Comparison of ENCODE assay signal across 11 cellular contexts in genomic region chr9:132644251-132644650, GRCh38. TPM values are rescaled to one million over a fixed set of nuclear protein-coding genes. Genes with fewer than 3 reads are reported as not detected.
DNase-seq lines count a peak whose midpoint lies in the region; TF ChIP-seq lines count a peak whose summit lies in the region.
"Had no signal": no experiment of that assay in that cellular context is flagged by ENCODE, and none has a peak within 500 bp of the region (broad histone marks: within the 10 kb centered on the region; RNA-seq: fewer than 3 reads in every experiment).

No MANE protein-coding gene starts in this region.

- peaks cover 0 to 99% (median 86%) of the 10 kb centered on the region in 6 donors for H3K36me3 ChIP-seq in spleen
- peaks cover 67 to 89% of the 10 kb centered on the region in 2 donors for H3K36me3 ChIP-seq in ascending aorta
- peaks cover 0 to 74% of the 10 kb centered on the region in 2 donors for H3K36me3 ChIP-seq in vagina

- H3K9me3 ChIP-seq in spleen (no peaks in the 10 kb centered on the region), ascending aorta (no peaks in the 10 kb centered on the region), vagina (no peaks in the 10 kb centered on the region)
- H3K9me3 ChIP-seq: body of pancreas had no signal

- DNase-seq in AG10803 (ENCODE audit: low read depth) (no peak), GM13977 (ENCODE audit: low spot score) (no peak), NCI-H82 (lab: John Stamatoyannopoulos, UW) (peak; percentile 60), erythroblast (lab: John Stamatoyannopoulos, UW) (peak; percentile 8 to 22), spleen (no peak), NCI-H1105 (lab: John Stamatoyannopoulos, UW) (no peak), ascending aorta (ENCODE audit: low spot score in 2 of 2) (no peak), vagina (ENCODE audit: extremely low spot score in 2 of 2) (no peak)
- DNase-seq: body of pancreas, NCI-H1417 treated with DMSO at 0.1 percent for 48 hours, right cardiac atrium had no signal

- intact Hi-C loops in spleen (cut with DNase I; ENCODE audit: low total_unique reads) = no loop called here
- intact Hi-C loops in ascending aorta (cut with DNase I) = no loop called here
- intact Hi-C loops in vagina (cut with DNase I) = no loop called here

- no peaks in the 10 kb centered on the region for H3K4me1 ChIP-seq in spleen
- no peaks in the 10 kb centered on the region for H3K4me1 ChIP-seq in ascending aorta
- H3K4me1 ChIP-seq in vagina = no peaks in the 10 kb centered on the region

- TF ChIP-seq POLR2A in erythroblast (IDR thresholded peaks at IDR 0.05; ENCODE audit: low read length) = no peak
- no peak for TF ChIP-seq POLR2A in spleen (IDR thresholded peaks at IDR 0.05)
- TF ChIP-seq POLR2A in vagina (IDR thresholded peaks at IDR 0.05) = no peak

- WGBS in spleen, 5 donors = 78 to 91% (median 87%) methylated on average over 3 of the region's 3 CpGs

- TF ChIP-seq CTCF in AG10803 (conservative IDR thresholded peaks at IDR 0.05; ENCODE audit: low read length) = peak; percentile 24
- peak; percentile 16 for TF ChIP-seq CTCF in GM13977 (IDR thresholded peaks at IDR 0.05; ENCODE audit: extremely low read depth, insufficient read depth, missing control alignments)
- no peak for TF ChIP-seq CTCF in spleen (IDR thresholded peaks at IDR 0.05 in 8 of 11, conservative IDR thresholded peaks at IDR 0.05 in 3 of 11)
- no peak for TF ChIP-seq CTCF in ascending aorta (IDR thresholded peaks at IDR 0.05)
- TF ChIP-seq CTCF in vagina (IDR thresholded peaks at IDR 0.05) = no peak

- in situ Hi-C loops in GM13977 (cut with MboI; ENCODE audit: low pct_unique_long_range_greater_than_20kb, low sequenced_read_pairs, unreplicated experiment) = no loop called here

- H3K27ac ChIP-seq in spleen (no peak overlapping the region), ascending aorta (no peak overlapping the region), vagina (no peak overlapping the region)
- H3K27ac ChIP-seq: body of pancreas had no signal

- H3K27me3 ChIP-seq in spleen (replicated peaks in 1 of 7) = no peaks in the 10 kb centered on the region
- H3K27me3 ChIP-seq in ascending aorta = no peaks in the 10 kb centered on the region
- H3K27me3 ChIP-seq in vagina = no peaks in the 10 kb centered on the region
- H3K27me3 ChIP-seq: body of pancreas had no signal

- no peak overlapping the region for H3K4me3 ChIP-seq in AG10803 (ENCODE audit: low read length)
- no peak overlapping the region for H3K4me3 ChIP-seq in spleen
- H3K4me3 ChIP-seq in ascending aorta = no peak overlapping the region
- H3K4me3 ChIP-seq in vagina = no peak overlapping the region
- H3K4me3 ChIP-seq: body of pancreas had no signal

RNA-seq across cellular contexts. Expression of gene DDX31, which starts 25.5 kb away (rescaled TPM):
- total RNA-seq in spleen = 10 to 100 TPM; 10.3 to 19.3 (median 16.1) TPM
- 10 to 100 TPM in 2 of 3 donors, 1 to 10 TPM in 1; 8.6 to 18.7 (median 11.0) TPM for polyA plus RNA-seq in spleen
- total RNA-seq in ascending aorta = 20.4 TPM
- 17.9 TPM for total RNA-seq in vagina

RNA-seq across cellular contexts. Expression of gene GTF3C4, which starts 26.0 kb away (rescaled TPM):
- total RNA-seq in spleen = 10 to 100 TPM in 6 of 7 donors, 1 to 10 TPM in 1; 9.3 to 11.7 (median 10.9) TPM
- 1 to 10 TPM; 1.8 to 2.8 (median 2.1) TPM for polyA plus RNA-seq in spleen
- 9.8 TPM for total RNA-seq in ascending aorta
- total RNA-seq in vagina = 8.8 TPM

Comparison
In these comparisons a context has a peak if more than half of its experiments do, and no peak if none do; other contexts are left out.
1. DNase-seq: peak in NCI-H82 (single experiment) and erythroblast (2 of 2); none in AG10803 (single experiment), GM13977 (single experiment), spleen (single experiment), NCI-H1105 (single experiment), ascending aorta (0 of 2) and vagina (0 of 2).
2. CTCF ChIP-seq: peak in AG10803 (single experiment) and GM13977 (single experiment); none in spleen (0 of 11), ascending aorta (0 of 3) and vagina (0 of 3).